In genomic region chr2:160126315-160126714, GRCh38 we compare ENCODE assay signal across 18 cellular contexts.
DNase-seq lines count a peak whose midpoint lies in the region; ATAC-seq and TF ChIP-seq lines count a peak whose summit lies in the region.
"Had no signal": no experiment of that assay in that cellular context is flagged by ENCODE, and none has a peak within 500 bp of the region (broad histone marks: within the 10 kb centered on the region; RNA-seq: fewer than 3 reads in every experiment).

No MANE protein-coding gene starts in this region.

- peaks cover 15% of the 10 kb centered on the region for H3K4me1 Mint-ChIP-seq in WTC11
- H3K4me1 Mint-ChIP-seq: B cell; CD4-positive, CD25-positive, alpha-beta regulatory T cell had no signal

- H4K20me1 ChIP-seq in DND-41 (ENCODE audit: insufficient read depth, low read length) (no peaks in the 10 kb centered on the region), neural cell (ENCODE audit: insufficient read depth) (no peaks in the 10 kb centered on the region)
- H4K20me1 ChIP-seq: BLaER1 had no signal

- H3F3A ChIP-seq in neural cell (ENCODE audit: insufficient read depth, low read length, poor library complexity, severe bottlenecking), result no peaks in the 10 kb centered on the region

- TF ChIP-seq RAD21 in neural cell (conservative IDR thresholded peaks at IDR 0.05), result no peak

- H3K4me1 ChIP-seq in DND-41 (ENCODE audit: insufficient read depth, low read length), result peaks cover 18% of the 10 kb centered on the region
- H3K4me1 ChIP-seq: BLaER1, Caco-2 had no signal

- no peaks in the 10 kb centered on the region for H3K36me3 Mint-ChIP-seq in WTC11
- H3K36me3 Mint-ChIP-seq: CD4-positive, CD25-positive, alpha-beta regulatory T cell; CD8-positive, alpha-beta T cell had no signal

- H3K4me3 ChIP-seq in DND-41 (ENCODE audit: low read depth in 1 of 2, low read length in 2 of 2), result no peak overlapping the region
- no peak overlapping the region for H3K4me3 ChIP-seq in neural cell (ENCODE audit: low read length)
- H3K4me3 ChIP-seq: BLaER1, GM12878 had no signal

- no peak overlapping the region for H3K27ac Mint-ChIP-seq in WTC11
- H3K27ac Mint-ChIP-seq: B cell; CD4-positive, CD25-positive, alpha-beta regulatory T cell; CD8-positive, alpha-beta T cell had no signal

- ATAC-seq in DND-41 (ENCODE audit: insufficient read depth, low read depth) (no peak), WTC11 (peak; percentile 18; the same call in 1 of the 2 replicates), HG03439 (IDR thresholded peaks at IDR 0.05; ENCODE audit: unreplicated experiment) (no peak), GM18498 (IDR thresholded peaks at IDR 0.05; ENCODE audit: unreplicated experiment) (no peak)
- ATAC-seq: CD8-positive, alpha-beta T cell; GM12878 had no signal

- no peaks in the 10 kb centered on the region for H3K9me3 ChIP-seq in DND-41 (ENCODE audit: insufficient read depth, low read length, severe bottlenecking)
- H3K9me3 ChIP-seq in neural cell (ENCODE audit: low read length), result no peaks in the 10 kb centered on the region
- H3K9me3 ChIP-seq: BLaER1, Caco-2 had no signal

- no peaks in the 10 kb centered on the region for H3K9me2 ChIP-seq in neural cell (ENCODE audit: insufficient read depth, low read length)

- H3K4me3 Mint-ChIP-seq in WTC11, result no peak overlapping the region
- H3K4me3 Mint-ChIP-seq: B cell; CD4-positive, CD25-positive, alpha-beta regulatory T cell; CD8-positive, alpha-beta T cell had no signal

- TF ChIP-seq EP300 in neural cell (conservative IDR thresholded peaks at IDR 0.05; ENCODE audit: poor library complexity, severe bottlenecking), result no peak

- H3K79me2 ChIP-seq in DND-41 (ENCODE audit: insufficient read depth, low read length) (no peaks in the 10 kb centered on the region), neural cell (replicated peaks; ENCODE audit: insufficient read depth, low read length) (no peaks in the 10 kb centered on the region)

- POLR2A ChIA-PET in WTC11 (lab: Charles Lee), result no interaction called here

- H3K9me3 Mint-ChIP-seq in WTC11, result no peaks in the 10 kb centered on the region
- H3K9me3 Mint-ChIP-seq: CD8-positive, alpha-beta T cell had no signal

- H3K27me3 ChIP-seq in DND-41 (ENCODE audit: insufficient read depth, low read length, poor library complexity) (no peaks in the 10 kb centered on the region), neural cell (ENCODE audit: insufficient read depth, low read depth, low read length) (no peaks in the 10 kb centered on the region)
- H3K27me3 ChIP-seq: BLaER1 had no signal

- no peaks in the 10 kb centered on the region for H3K27me3 Mint-ChIP-seq in WTC11 (ENCODE audit: low read depth)

- H3K36me3 ChIP-seq in DND-41 (ENCODE audit: insufficient read depth, low read length) (no peaks in the 10 kb centered on the region), neural cell (ENCODE audit: insufficient read depth, low read length) (no peaks in the 10 kb centered on the region)
- H3K36me3 ChIP-seq: BLaER1 had no signal

- TF ChIP-seq CTCF in DND-41 (IDR thresholded peaks at IDR 0.05; ENCODE audit: borderline replicate concordance, extremely low read depth, low read length, poor library complexity, severe bottlenecking) (no peak), WTC11 (IDR thresholded peaks at IDR 0.05) (no peak), neural cell (IDR thresholded peaks at IDR 0.05; ENCODE audit: poor library complexity, severe bottlenecking) (no peak)

- no peak for DNase-seq in DND-41
- DNase-seq in WTC11 (ENCODE audit: low spot score), result no peak
- DNase-seq in iPS-NIHi7 (ENCODE audit: extremely low spot score), result no peak
- DNase-seq: Caco-2; CD4-positive, CD25-positive, alpha-beta regulatory T cell; CD8-positive, alpha-beta T cell; DMS153; GDM1; H7; HCEC 1CT had no signal

- H3K9ac ChIP-seq in DND-41 (ENCODE audit: low read depth, low read length), result no peak overlapping the region
- H3K9ac ChIP-seq in neural cell (ENCODE audit: low read length), result peak overlapping the region; percentile 15
- H3K9ac ChIP-seq: BLaER1 had no signal

- H3K4me2 ChIP-seq in DND-41 (ENCODE audit: insufficient read depth, low read length) (no peak overlapping the region), neural cell (ENCODE audit: low read length) (no peak overlapping the region)
- H3K4me2 ChIP-seq: BLaER1 had no signal

- CTCF ChIA-PET in WTC11 (lab: Charles Lee), result no interaction called here

- H2AFZ ChIP-seq in DND-41 (ENCODE audit: low read depth, low read length) (no peak overlapping the region), neural cell (ENCODE audit: low read depth, low read length) (no peak overlapping the region)

- H3K27ac ChIP-seq in DND-41 (ENCODE audit: low read length), result peak overlapping the region; percentile 26; the same call in 1 of the 2 replicates
- H3K27ac ChIP-seq in neural cell (ENCODE audit: low read length), result peak overlapping the region; percentile 68
- H3K27ac ChIP-seq: 22Rv1, BLaER1, C4-2B had no signal

TF ChIP-seq in WTC11, 78 proteins besides CTCF, POLR2A, EP300 and RAD21:
- TF ChIP-seq ZNF232 (CRISPR knock-in tag; IDR thresholded peaks at IDR 0.05) (no peak), ZBTB43 (CRISPR knock-in tag; IDR thresholded peaks at IDR 0.05) (no peak), PRRX2 (CRISPR knock-in tag; IDR thresholded peaks at IDR 0.05) (no peak), NFE2L1 (CRISPR knock-in tag; IDR thresholded peaks at IDR 0.05) (no peak), IRF2 (CRISPR knock-in tag; IDR thresholded peaks at IDR 0.05; ENCODE audit: borderline replicate concordance, low read depth) (no peak)

TF ChIP-seq in neural cell, 6 proteins besides CTCF, POLR2A, EP300 and RAD21:
- TF ChIP-seq SMC3 (conservative IDR thresholded peaks at IDR 0.05; ENCODE audit: poor library complexity) (no peak), MXI1 (conservative IDR thresholded peaks at IDR 0.05; ENCODE audit: poor library complexity, severe bottlenecking) (no peak), TAF1 (IDR thresholded peaks at IDR 0.05; ENCODE audit: low read depth) (no peak), REST (IDR thresholded peaks at IDR 0.05; ENCODE audit: borderline replicate concordance) (no peak), EZH2 (IDR thresholded peaks at IDR 0.05; ENCODE audit: borderline replicate concordance, insufficient read depth, low read length, poor library complexity, severe bottlenecking) (no peak), POLR2AphosphoS5 (IDR thresholded peaks at IDR 0.05) (no peak)
